ENCODE assay signal across 10 cellular contexts in genomic region chr15:65384505-65384894, GRCh38. TPM values are rescaled to one million over a fixed set of nuclear protein-coding genes. Genes with fewer than 3 reads are reported as not detected.
A peak's percentile ranks its signal among the peaks of the same experiment; 100 is the strongest.
DNase-seq lines count a peak whose midpoint lies in the region; ATAC-seq and TF ChIP-seq lines count a peak whose summit lies in the region.
"Had no signal": no experiment of that assay in that cellular context is flagged by ENCODE, and none has a peak within 500 bp of the region (broad histone marks: within the 10 kb centered on the region; RNA-seq: fewer than 3 reads in every experiment).

No MANE protein-coding gene starts in this region.

- intact Hi-C loops in esophagus muscularis mucosa (cut with DNase I), result no loop called here

- H3K9me3 Mint-ChIP-seq in activated CD8-positive, alpha-beta memory T cell treated with anti-CD3 and anti-CD28 coated beads, Interleukin-2, amount 10 ng/mL, durations not matched to agents 7 days and 5 days (ENCODE audit: low read depth), result no peaks in the 10 kb centered on the region

- H3K4me3 ChIP-seq in esophagus muscularis mucosa, result peak overlapping the region; percentile 42 to 52 (median 44)
- peak overlapping the region in 3 of 5 donors; percentile 30 to 54 (median 54) for H3K4me3 ChIP-seq in subcutaneous abdominal adipose tissue (ENCODE audit: low read depth in 1 of 5, low read length in 5 of 5)

- peak overlapping the region; percentile 73 for H3K4me3 Mint-ChIP-seq in activated CD8-positive, alpha-beta memory T cell treated with anti-CD3 and anti-CD28 coated beads, Interleukin-2, amount 10 ng/mL, durations not matched to agents 7 days and 5 days

- peak; percentile 3 for ATAC-seq in activated CD8-positive, alpha-beta memory T cell treated with anti-CD3 and anti-CD28 coated beads, Interleukin-2, amount 10 ng/mL, durations not matched to agents 7 days and 5 days
- ATAC-seq in HG03025 (IDR thresholded peaks at IDR 0.05; ENCODE audit: low FRiP score, unreplicated experiment), result no peak

- CTCF ChIA-PET in activated CD8-positive, alpha-beta memory T cell treated with anti-CD3 and anti-CD28 coated beads, Interleukin-2, amount 10 ng/mL, durations not matched to agents 7 days and 5 days (lab: Charles Lee), result interaction anchor here (0.6 to 9.9 kb wide), 25 partner anchors 9 to 569 kb away, joined by 3 to 161 read pairs (median 5); partner anchors contain the start of gene RNU5B-1

- peak overlapping the region; percentile 47 for H3K27ac Mint-ChIP-seq in activated CD8-positive, alpha-beta memory T cell treated with anti-CD3 and anti-CD28 coated beads, Interleukin-2, amount 10 ng/mL, durations not matched to agents 7 days and 5 days

- peaks cover 28% of the 10 kb centered on the region for H3K27me3 Mint-ChIP-seq in activated CD8-positive, alpha-beta memory T cell treated with anti-CD3 and anti-CD28 coated beads, Interleukin-2, amount 10 ng/mL, durations not matched to agents 7 days and 5 days

- H3K9me3 ChIP-seq in esophagus muscularis mucosa, result no peaks in the 10 kb centered on the region
- no peaks in the 10 kb centered on the region for H3K9me3 ChIP-seq in subcutaneous abdominal adipose tissue (ENCODE audit: control insufficient read depth in 5 of 5, low read length in 5 of 5)
- H3K9me3 ChIP-seq: neutrophil had no signal

- WGBS in esophagus muscularis mucosa, result 78% methylated on average over 3 of the region's 4 CpGs

- H3K9ac ChIP-seq in subcutaneous abdominal adipose tissue (ENCODE audit: low read length in 5 of 5), result peak overlapping the region in 2 of 5 donors; percentile 52 to 63

- no peak for TF ChIP-seq POLR2A in esophagus muscularis mucosa (IDR thresholded peaks at IDR 0.05; ENCODE audit: low read depth)

- peaks cover 10% of the 10 kb centered on the region for H3K4me1 Mint-ChIP-seq in activated CD8-positive, alpha-beta memory T cell treated with anti-CD3 and anti-CD28 coated beads, Interleukin-2, amount 10 ng/mL, durations not matched to agents 7 days and 5 days

- TF ChIP-seq CTCF in esophagus muscularis mucosa (IDR thresholded peaks at IDR 0.05), result no peak

- H3K36me3 ChIP-seq in esophagus muscularis mucosa, result no peaks in the 10 kb centered on the region
- H3K36me3 ChIP-seq in subcutaneous abdominal adipose tissue (ENCODE audit: control insufficient read depth in 5 of 5, insufficient read depth in 5 of 5, low read length in 5 of 5), result peaks cover 0 to 4% (median 0%) of the 10 kb centered on the region in 5 donors
- H3K36me3 ChIP-seq: neutrophil had no signal

- TF ChIP-seq EP300 in esophagus muscularis mucosa (IDR thresholded peaks at IDR 0.05), result no peak

- H3K27ac ChIP-seq in esophagus muscularis mucosa (replicated peaks in 1 of 4), result peak overlapping the region in 2 of 4 donors; percentile 5 to 39
- H3K27ac ChIP-seq in subcutaneous abdominal adipose tissue (ENCODE audit: low read depth, low read length), result no peak overlapping the region
- H3K27ac ChIP-seq: neutrophil had no signal

- H3K4me1 ChIP-seq in esophagus muscularis mucosa, result peaks cover 21 to 24% (median 22%) of the 10 kb centered on the region in 4 donors
- H3K4me1 ChIP-seq in subcutaneous abdominal adipose tissue (ENCODE audit: control insufficient read depth in 5 of 5, insufficient read depth in 5 of 5, low read length in 5 of 5), result peaks cover 0 to 20% (median 19%) of the 10 kb centered on the region in 5 donors

- no peaks in the 10 kb centered on the region for H3K36me3 Mint-ChIP-seq in activated CD8-positive, alpha-beta memory T cell treated with anti-CD3 and anti-CD28 coated beads, Interleukin-2, amount 10 ng/mL, durations not matched to agents 7 days and 5 days

- peaks cover 0 to 7% (median 0%) of the 10 kb centered on the region in 4 donors for H3K27me3 ChIP-seq in esophagus muscularis mucosa
- H3K27me3 ChIP-seq in subcutaneous abdominal adipose tissue (ENCODE audit: control insufficient read depth in 5 of 5, insufficient read depth in 4 of 5, low read length in 5 of 5), result peaks cover 0 to 8% (median 3%) of the 10 kb centered on the region in 5 donors

- no peak for DNase-seq in activated CD8-positive, alpha-beta memory T cell treated with anti-CD3 and anti-CD28 coated beads, Interleukin-2, amount 10 ng/mL, durations not matched to agents 7 days and 5 days
- no peak for DNase-seq in activated CD8-positive, alpha-beta memory T cell treated with anti-CD3 and anti-CD28 coated beads, Interleukin-2, amount 50 U/mL, for 48 hours
- DNase-seq in SK-N-DZ (ENCODE audit: low spot score), result peak; percentile 35
- no peak for DNase-seq in esophagus muscularis mucosa (ENCODE audit: extremely low spot score)
- no peak for DNase-seq in NOMO-1 treated with dmso at 0.1 percent for 144 hours (lab: John Stamatoyannopoulos, UW; ENCODE audit: unreplicated experiment)
- no peak for DNase-seq in NCI-H146 (lab: John Stamatoyannopoulos, UW)

RNA-seq across cellular contexts. Expression of gene IGDCC3, which starts 6.7 kb away (rescaled TPM):
- not detected for total RNA-seq in activated CD8-positive, alpha-beta memory T cell treated with anti-CD3 and anti-CD28 coated beads, Interleukin-2, amount 10 ng/mL, durations not matched to agents 7 days and 5 days
- polyA plus RNA-seq in SK-N-DZ (2014; cell fraction: cytosol; rRNA removed), result 12.8 and 19.9 TPM in 2 replicates
- 20.2 and 27.7 TPM in 2 replicates for polyA plus RNA-seq in SK-N-DZ (2014; cell fraction: nucleus; rRNA removed)
- total RNA-seq in esophagus muscularis mucosa, result under 1 TPM in 1 of 4 donors, not detected in 3; 0.17 TPM
- total RNA-seq: T-helper 1 cell treated with Interleukin-12 subunit alpha and Interleukin-12 subunit beta and Interleukin-4 antibody, amounts not matched to agents 30 ng/mL and 1 ng/mL, for 36 hours had no signal

RNA-seq across cellular contexts. Expression of gene IGDCC4, which starts 38.2 kb away (rescaled TPM):
- total RNA-seq in activated CD8-positive, alpha-beta memory T cell treated with anti-CD3 and anti-CD28 coated beads, Interleukin-2, amount 10 ng/mL, durations not matched to agents 7 days and 5 days, result under 1 TPM; 0.14 to 0.26 TPM
- 1.6 and 2.2 TPM in 2 replicates for polyA plus RNA-seq in SK-N-DZ (2014; cell fraction: cytosol; rRNA removed)
- polyA plus RNA-seq in SK-N-DZ (2014; cell fraction: nucleus; rRNA removed), result 4.6 and 6.5 TPM in 2 replicates
- total RNA-seq in esophagus muscularis mucosa, result 1 to 10 TPM in 3 of 4 donors, under 1 TPM in 1; 0.52 to 2.8 (median 2.2) TPM
